Comparison of ENCODE assay signal across 31 cellular contexts in the genomic region with DNA sequence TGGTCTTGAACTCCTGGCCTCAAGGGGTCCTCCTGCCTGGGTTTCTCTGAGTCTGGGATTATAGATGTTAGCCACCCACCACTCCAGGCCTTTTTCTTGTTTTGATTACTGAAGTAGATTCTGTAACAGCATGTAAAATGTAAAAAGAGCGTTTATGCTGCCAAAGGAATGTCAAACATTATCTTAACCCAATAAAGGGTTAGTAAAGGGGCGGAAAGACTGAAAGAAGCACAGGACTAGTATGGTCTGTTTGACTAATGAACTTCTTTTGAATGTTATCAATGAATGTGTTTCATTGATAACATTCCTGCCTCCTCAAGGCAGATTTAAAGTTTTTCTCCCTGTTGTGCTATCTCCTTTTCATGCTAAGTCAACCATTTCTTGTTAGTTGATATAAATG. TPM values are rescaled to one million over a fixed set of nuclear protein-coding genes. Genes with fewer than 3 reads are reported as not detected.
DNase-seq lines count a peak whose midpoint lies in the region; ATAC-seq and TF ChIP-seq lines count a peak whose summit lies in the region.
"Had no signal": no experiment of that assay in that cellular context is flagged by ENCODE, and none has a peak within 500 bp of the region (broad histone marks: within the 10 kb centered on the region; RNA-seq: fewer than 3 reads in every experiment).

No MANE protein-coding gene starts in this region.

- H3K9me3 Mint-ChIP-seq in chondrocyte (ENCODE audit: low read depth) (no peaks in the 10 kb centered on the region), osteocyte (ENCODE audit: unreplicated experiment) (no peaks in the 10 kb centered on the region)
- H3K9me3 Mint-ChIP-seq: activated naive CD8-positive, alpha-beta T cell treated with anti-CD3 and anti-CD28 coated beads for 36 hours; activated T-cell treated with anti-CD3 and anti-CD28 coated beads, Interleukin-2, amount 50 U/mL, for 4 hours; CD8-positive, alpha-beta memory T cell; memory B cell had no signal

- POLR2A ChIA-PET in HEK293 (lab: Yijun Ruan, JAX) = no interaction called here

- in situ Hi-C loops in gastrocnemius medialis (cut with MboI; ENCODE audit: low sequenced_read_pairs in 4 of 4) = no loop called here

- H3K36me3 ChIP-seq in HEK293 (ENCODE audit: control insufficient read depth in 2 of 2, insufficient read depth in 1 of 2, low read length in 2 of 2) = no peaks in the 10 kb centered on the region
- no peaks in the 10 kb centered on the region for H3K36me3 ChIP-seq in gastrocnemius medialis
- H3K36me3 ChIP-seq: BE2C, HAP-1, MG63, neural progenitor cell, prostate gland, right lobe of liver, tibial nerve had no signal

- TF ChIP-seq CTCF in HEK293 (tag by site-specific recombination; IDR thresholded peaks at IDR 0.05) (no peak), chondrocyte (IDR thresholded peaks at IDR 0.05) (no peak), fibroblast of the aortic adventitia (IDR thresholded peaks at IDR 0.05; ENCODE audit: insufficient read depth, low read length) (no peak), osteocyte (IDR thresholded peaks at IDR 0.05) (no peak), gastrocnemius medialis (IDR thresholded peaks at IDR 0.05 in 4 of 5, conservative IDR thresholded peaks at IDR 0.05 in 1 of 5) (no peak)

- H3K4me3 ChIP-seq in HEK293 (ENCODE audit: low read depth, low read length) = no peak overlapping the region
- H3K4me3 ChIP-seq in fibroblast of the aortic adventitia (ENCODE audit: low read depth, low read length) = no peak overlapping the region
- no peak overlapping the region for H3K4me3 ChIP-seq in gastrocnemius medialis
- H3K4me3 ChIP-seq: dorsolateral prefrontal cortex, GM12878, HAP-1, MG63, neural progenitor cell, prostate gland, right lobe of liver, spleen, tibial nerve had no signal

- intact Hi-C loops in gastrocnemius medialis (cut with DNase I; ENCODE audit: low total_unique reads) = no loop called here

- no peak overlapping the region for H3K27ac ChIP-seq in HEK293 (ENCODE audit: extremely low read depth, low read depth, low read length)
- H3K27ac ChIP-seq in gastrocnemius medialis = no peak overlapping the region
- H3K27ac ChIP-seq: neural progenitor cell, prostate gland, right lobe of liver had no signal

- no peak for ATAC-seq in gastrocnemius medialis
- ATAC-seq in GM19035 (IDR thresholded peaks at IDR 0.05; ENCODE audit: unreplicated experiment) = no peak
- ATAC-seq in GM19452 (IDR thresholded peaks at IDR 0.05; ENCODE audit: unreplicated experiment) = no peak
- ATAC-seq: activated CD8-positive, alpha-beta memory T cell treated with anti-CD3 and anti-CD28 coated beads, Interleukin-2, amount 10 ng/mL, durations not matched to agents 7 days and 5 days; activated T-cell treated with anti-CD3 and anti-CD28 coated beads, Interleukin-2, amount 50 U/mL, for 4 hours; GM12878; right lobe of liver; Right ventricle myocardium inferior had no signal

- H3K36me3 Mint-ChIP-seq in chondrocyte (ENCODE audit: low read depth) (no peaks in the 10 kb centered on the region), osteocyte (ENCODE audit: unreplicated experiment) (no peaks in the 10 kb centered on the region)

- TF ChIP-seq POLR2A in gastrocnemius medialis (IDR thresholded peaks at IDR 0.05) = no peak

- CTCF ChIA-PET in HEK293 (lab: Yijun Ruan, JAX) = no interaction called here

- no peaks in the 10 kb centered on the region for H3K27me3 ChIP-seq in gastrocnemius medialis
- H3K27me3 ChIP-seq: BE2C, dorsolateral prefrontal cortex, MG63, neural progenitor cell, right lobe of liver, spleen, tibial nerve had no signal

- H3K27me3 Mint-ChIP-seq in chondrocyte (ENCODE audit: low read depth) (no peaks in the 10 kb centered on the region), osteocyte (ENCODE audit: unreplicated experiment) (no peaks in the 10 kb centered on the region)
- H3K27me3 Mint-ChIP-seq: activated CD8-positive, alpha-beta memory T cell treated with anti-CD3 and anti-CD28 coated beads, Interleukin-2, amount 10 ng/mL, durations not matched to agents 7 days and 5 days; activated naive CD8-positive, alpha-beta T cell treated with anti-CD3 and anti-CD28 coated beads for 36 hours; CD8-positive, alpha-beta memory T cell; memory B cell had no signal

- H3K4me1 Mint-ChIP-seq in chondrocyte (ENCODE audit: low read depth) (peaks cover 40% of the 10 kb centered on the region), osteocyte (ENCODE audit: unreplicated experiment) (peaks cover 46% of the 10 kb centered on the region)

- H3K9me3 ChIP-seq in HEK293 (ENCODE audit: control insufficient read depth, insufficient read depth, low read depth, low read length) = no peaks in the 10 kb centered on the region
- H3K9me3 ChIP-seq in gastrocnemius medialis = no peaks in the 10 kb centered on the region
- H3K9me3 ChIP-seq: BE2C, HAP-1, MG63, prostate gland, right lobe of liver, spleen, tibial nerve had no signal

- H3K4me3 Mint-ChIP-seq in chondrocyte (ENCODE audit: unreplicated experiment) = no peak overlapping the region
- no peak overlapping the region for H3K4me3 Mint-ChIP-seq in osteocyte (ENCODE audit: unreplicated experiment)
- H3K4me3 Mint-ChIP-seq: activated CD8-positive, alpha-beta memory T cell treated with anti-CD3 and anti-CD28 coated beads, Interleukin-2, amount 10 ng/mL, durations not matched to agents 7 days and 5 days; activated naive CD8-positive, alpha-beta T cell treated with anti-CD3 and anti-CD28 coated beads for 36 hours; activated T-cell treated with anti-CD3 and anti-CD28 coated beads, Interleukin-2, amount 50 U/mL, for 4 hours; memory B cell; neural progenitor cell had no signal

- H3K4me1 ChIP-seq in HEK293 (ENCODE audit: control insufficient read depth, insufficient read depth, low read length) (peaks cover 9% of the 10 kb centered on the region), gastrocnemius medialis (peaks cover 23 to 31% of the 10 kb centered on the region in 2 donors)
- H3K4me1 ChIP-seq: BE2C, prostate gland had no signal

- H3K27ac Mint-ChIP-seq in chondrocyte (ENCODE audit: unreplicated experiment) (peak overlapping the region; percentile 30), osteocyte (ENCODE audit: unreplicated experiment) (peak overlapping the region; percentile 70)
- H3K27ac Mint-ChIP-seq: activated CD8-positive, alpha-beta memory T cell treated with anti-CD3 and anti-CD28 coated beads, Interleukin-2, amount 10 ng/mL, durations not matched to agents 7 days and 5 days; activated naive CD8-positive, alpha-beta T cell treated with anti-CD3 and anti-CD28 coated beads for 36 hours; memory B cell; neural progenitor cell had no signal

- DNase-seq in chondrocyte (ENCODE audit: low spot score) (no peak), fibroblast of the aortic adventitia (ENCODE audit: low read depth) (peak; percentile 61), osteocyte (ENCODE audit: extremely low spot score, unreplicated experiment) (no peak), gastrocnemius medialis (no peak), NCI-H146 treated with DMSO at 0.1 percent for 48 hours (lab: John Stamatoyannopoulos, UW; ENCODE audit: unreplicated experiment) (no peak)
- DNase-seq: activated CD8-positive, alpha-beta memory T cell treated with anti-CD3 and anti-CD28 coated beads, Interleukin-2, amount 10 ng/mL, durations not matched to agents 7 days and 5 days; activated gamma-delta T cell; activated naive CD8-positive, alpha-beta T cell treated with anti-CD3 and anti-CD28 coated beads for 36 hours; activated T-cell treated with anti-CD3 and anti-CD28 coated beads, Interleukin-2, amount 50 U/mL, for 4 hours; aorta; BE2C; CD8-positive, alpha-beta memory T cell; dorsolateral prefrontal cortex; KBM-7; MG63; NCI-H1417; NCI-H2081; NCI-H526 treated with DMSO at 0.1 percent for 48 hours; right lobe of liver; spleen; T-helper 2 cell had no signal

TF ChIP-seq in HEK293, 187 proteins besides CTCF, POLR2A, EP300 and RAD21:
- TF ChIP-seq PRDM6 (tag by site-specific recombination; IDR thresholded peaks at IDR 0.05) = peak; percentile 35
- no peak for TF ChIP-seq ZNF747 (tag by site-specific recombination; IDR thresholded peaks at IDR 0.05)
- no peak for TF ChIP-seq ZNF530 (tag by site-specific recombination; IDR thresholded peaks at IDR 0.05; ENCODE audit: low read depth)

RNA-seq across cellular contexts. Expression of gene GPD2, which starts 29.4 kb away (rescaled TPM):
- 21.1 to 29.1 TPM (median 25.5 TPM) in 3 replicates for total RNA-seq in chondrocyte
- 59.3 and 89.7 TPM in 2 replicates for total RNA-seq in fibroblast of the aortic adventitia (ENCODE audit: low replicate concordance)
- 21.4 and 21.8 TPM in 2 replicates for total RNA-seq in osteocyte
- total RNA-seq in gastrocnemius medialis = 10 to 100 TPM; 39.2 to 69.7 (median 64.1) TPM
